ENCODE assay signal across 24 cellular contexts in genomic region chr2:157800838-157801495, GRCh38.
"Had no signal": no experiment of that assay in that cellular context is flagged by ENCODE, and none has a peak within 500 bp of the region (broad histone marks: within the 10 kb centered on the region; RNA-seq: fewer than 3 reads in every experiment).

No MANE protein-coding gene starts in this region.

- H3K27me3 Mint-ChIP-seq: activated CD4-positive, alpha-beta memory T cell treated with anti-CD3 and anti-CD28 coated beads for 36 hours; activated naive CD8-positive, alpha-beta T cell treated with anti-CD3 and anti-CD28 coated beads, Interleukin-2, amount 10 ng/mL, durations not matched to agents 7 days and 5 days had no signal

- DNase-seq: activated CD4-positive, alpha-beta memory T cell treated with anti-CD3 and anti-CD28 coated beads for 36 hours; activated CD4-positive, alpha-beta T cell treated with anti-CD3 and anti-CD28 coated beads for 4 hours; activated CD4-positive, CD25-positive, alpha-beta regulatory T cell; activated effector memory CD4-positive, alpha-beta T cell treated with Interleukin-2 at 50 U/mL for 16 hours; activated naive CD4-positive, alpha-beta T cell treated with anti-CD3 and anti-CD28 coated beads for 36 hours; activated naive CD8-positive, alpha-beta T cell treated with anti-CD3 and anti-CD28 coated beads, Interleukin-2, amount 10 ng/mL, durations not matched to agents 7 days and 5 days; activated T-cell treated with anti-CD3 and anti-CD28 coated beads, Interleukin-2, amount 50 U/mL, for 48 hours; amniotic stem cell; cerebellar nuclear complex; cortex of kidney; endodermal cell; esophagus squamous epithelium; gastrocnemius medialis; hippocampal formation; kidney glomerular epithelial cell; mesendoderm; mucosa of descending colon; nucleus accumbens; right cardiac atrium; stimulated activated CD4-positive, alpha-beta T cell treated with anti-CD3 and anti-CD28 coated beads, Interleukin-2, amount 100 ng/mL, for 24 hours; T1000; trophoblast cell had no signal

- H3K4me1 Mint-ChIP-seq: activated naive CD8-positive, alpha-beta T cell treated with anti-CD3 and anti-CD28 coated beads, Interleukin-2, amount 10 ng/mL, durations not matched to agents 7 days and 5 days; endodermal cell; stimulated activated effector memory CD8-positive, alpha-beta T cell treated with anti-CD3 and anti-CD28 coated beads, Interleukin-12 subunit alpha, Interleukin-12 subunit beta, amount 100 ng/mL, for 72 hours had no signal

- H3K9me3 Mint-ChIP-seq: activated CD4-positive, alpha-beta memory T cell treated with anti-CD3 and anti-CD28 coated beads for 36 hours; activated naive CD4-positive, alpha-beta T cell treated with anti-CD3 and anti-CD28 coated beads for 36 hours; activated naive CD8-positive, alpha-beta T cell treated with anti-CD3 and anti-CD28 coated beads, Interleukin-2, amount 10 ng/mL, durations not matched to agents 7 days and 5 days; endodermal cell; stimulated activated effector memory CD8-positive, alpha-beta T cell treated with anti-CD3 and anti-CD28 coated beads, Interleukin-12 subunit alpha, Interleukin-12 subunit beta, amount 100 ng/mL, for 72 hours had no signal

- FAIRE-seq: bronchial epithelial cell had no signal

- H3K27ac Mint-ChIP-seq: activated CD4-positive, alpha-beta memory T cell treated with anti-CD3 and anti-CD28 coated beads for 36 hours; activated naive CD4-positive, alpha-beta T cell treated with anti-CD3 and anti-CD28 coated beads for 36 hours; activated naive CD8-positive, alpha-beta T cell treated with anti-CD3 and anti-CD28 coated beads, Interleukin-2, amount 10 ng/mL, durations not matched to agents 7 days and 5 days; endodermal cell; stimulated activated effector memory CD8-positive, alpha-beta T cell treated with anti-CD3 and anti-CD28 coated beads, Interleukin-12 subunit alpha, Interleukin-12 subunit beta, amount 100 ng/mL, for 72 hours had no signal

- H3K9me3 ChIP-seq: esophagus squamous epithelium, gastrocnemius medialis, mucosa of descending colon had no signal

- ATAC-seq: gastrocnemius medialis; mucosa of descending colon; right cardiac atrium; stimulated activated effector memory CD8-positive, alpha-beta T cell treated with anti-CD3 and anti-CD28 coated beads, Interleukin-12 subunit alpha, Interleukin-12 subunit beta, amount 100 ng/mL, for 72 hours had no signal

- H3K4me3 Mint-ChIP-seq: activated CD4-positive, alpha-beta memory T cell treated with anti-CD3 and anti-CD28 coated beads for 36 hours; activated naive CD4-positive, alpha-beta T cell treated with anti-CD3 and anti-CD28 coated beads for 36 hours; activated naive CD8-positive, alpha-beta T cell treated with anti-CD3 and anti-CD28 coated beads, Interleukin-2, amount 10 ng/mL, durations not matched to agents 7 days and 5 days; endodermal cell; stimulated activated effector memory CD8-positive, alpha-beta T cell treated with anti-CD3 and anti-CD28 coated beads, Interleukin-12 subunit alpha, Interleukin-12 subunit beta, amount 100 ng/mL, for 72 hours had no signal
